ENCODE assay signal across 8 cellular contexts in genomic region chr2:235746257-235746934, GRCh38.
DNase-seq lines count a peak whose midpoint lies in the region; ATAC-seq and TF ChIP-seq lines count a peak whose summit lies in the region.

No MANE protein-coding gene starts in this region.

- H3K36me3 ChIP-seq in Peyer's patch (peaks cover 0 to 56% (median 0%) of the 10 kb centered on the region in 3 donors), heart left ventricle (peaks cover 0 to 36% (median 18%) of the 10 kb centered on the region in 9 donors), prostate gland (no peaks in the 10 kb centered on the region)

- TF ChIP-seq CTCF in GM13976 (IDR thresholded peaks at IDR 0.05; ENCODE audit: borderline replicate concordance, control extremely low read depth, extremely low read depth, insufficient read depth, missing control alignments) (peak; percentile 76), Peyer's patch (IDR thresholded peaks at IDR 0.05) (peak in 5 of 6 experiments; percentile 54 to 92 (median 84)), heart left ventricle (IDR thresholded peaks at IDR 0.05) (peak; percentile 65 to 84 (median 73)), prostate gland (IDR thresholded peaks at IDR 0.05) (peak; percentile 58 to 80 (median 70))

- DNase-seq in AG08396 (ENCODE audit: low spot score) (peak; percentile 89), GM13976 (ENCODE audit: low spot score) (peak; percentile 82), KBM-7 (peak; percentile 78), Peyer's patch (peak in 1 of 3 donors; percentile 81), heart left ventricle (peak in 3 of 5 donors; percentile 52 to 67 (median 55)), prostate gland (ENCODE audit: low spot score) (peak; percentile 69)
- DNase-seq in activated naive CD8-positive, alpha-beta T cell treated with anti-CD3 and anti-CD28 coated beads, Interleukin-2, amount 10 ng/mL, durations not matched to agents 7 days and 5 days: peak; percentile 38

- H3K27ac ChIP-seq in Peyer's patch (no peak overlapping the region), heart left ventricle (no peak overlapping the region), prostate gland (no peak overlapping the region)

- H3K9me3 ChIP-seq in Peyer's patch (no peaks in the 10 kb centered on the region), heart left ventricle (no peaks in the 10 kb centered on the region), prostate gland (no peaks in the 10 kb centered on the region)

- H3K27ac Mint-ChIP-seq in activated naive CD8-positive, alpha-beta T cell treated with anti-CD3 and anti-CD28 coated beads, Interleukin-2, amount 10 ng/mL, durations not matched to agents 7 days and 5 days: no peak overlapping the region

- H3K27me3 Mint-ChIP-seq in activated naive CD8-positive, alpha-beta T cell treated with anti-CD3 and anti-CD28 coated beads, Interleukin-2, amount 10 ng/mL, durations not matched to agents 7 days and 5 days: peaks cover 5% of the 10 kb centered on the region

- 28 to 53% (median 39%) methylated on average over 6 to 12 of the region's 12 CpGs for WGBS in heart left ventricle, 4 donors
- 52% methylated on average over 10 of the region's 12 CpGs for WGBS in prostate gland

- no peaks in the 10 kb centered on the region for H3K9me3 Mint-ChIP-seq in activated naive CD8-positive, alpha-beta T cell treated with anti-CD3 and anti-CD28 coated beads, Interleukin-2, amount 10 ng/mL, durations not matched to agents 7 days and 5 days

- H3K27me3 ChIP-seq in Peyer's patch (no peaks in the 10 kb centered on the region), heart left ventricle (no peaks in the 10 kb centered on the region), prostate gland (replicated peaks; ENCODE audit: insufficient read depth) (no peaks in the 10 kb centered on the region)

- no peak overlapping the region for H3K4me3 Mint-ChIP-seq in activated naive CD8-positive, alpha-beta T cell treated with anti-CD3 and anti-CD28 coated beads, Interleukin-2, amount 10 ng/mL, durations not matched to agents 7 days and 5 days

- H3K4me1 Mint-ChIP-seq in activated naive CD8-positive, alpha-beta T cell treated with anti-CD3 and anti-CD28 coated beads, Interleukin-2, amount 10 ng/mL, durations not matched to agents 7 days and 5 days: no peaks in the 10 kb centered on the region

- no peaks in the 10 kb centered on the region for H3K36me3 Mint-ChIP-seq in activated naive CD8-positive, alpha-beta T cell treated with anti-CD3 and anti-CD28 coated beads, Interleukin-2, amount 10 ng/mL, durations not matched to agents 7 days and 5 days

- in situ Hi-C loops in GM13976 (cut with MboI; ENCODE audit: low sequenced_read_pairs, unreplicated experiment) (loop anchor here (25.0 kb wide), 1 partner anchor 609 kb away; no protein-coding TSS in a partner anchor), KBM-7 (cut with MboI; ENCODE audit: low pct_unique_long_range_greater_than_20kb, low sequenced_read_pairs) (loop anchor here (25.0 kb wide), 2 partner anchors 134 to 609 kb away; no protein-coding TSS in a partner anchor)

- no peak for TF ChIP-seq POLR2A in Peyer's patch (IDR thresholded peaks at IDR 0.05)
- no peak for TF ChIP-seq POLR2A in heart left ventricle (IDR thresholded peaks at IDR 0.05)
- TF ChIP-seq POLR2A in prostate gland (IDR thresholded peaks at IDR 0.05): no peak

- H3K4me3 ChIP-seq in Peyer's patch: no peak overlapping the region
- no peak overlapping the region for H3K4me3 ChIP-seq in heart left ventricle
- no peak overlapping the region for H3K4me3 ChIP-seq in prostate gland

- H3K4me1 ChIP-seq in Peyer's patch: peaks cover 0 to 14% (median 0%) of the 10 kb centered on the region in 4 donors
- peaks cover 0 to 10% (median 1%) of the 10 kb centered on the region in 12 donors for H3K4me1 ChIP-seq in heart left ventricle
- no peaks in the 10 kb centered on the region for H3K4me1 ChIP-seq in prostate gland (replicated peaks)

- POLR2A ChIA-PET in activated naive CD8-positive, alpha-beta T cell treated with anti-CD3 and anti-CD28 coated beads, Interleukin-2, amount 10 ng/mL, durations not matched to agents 7 days and 5 days (lab: Charles Lee): interaction anchor here (0.6 kb wide), 2 partner anchors 108 to 223 kb away, joined by 3 to 5 read pairs; no protein-coding TSS in a partner anchor

- intact Hi-C loops in heart left ventricle (cut with DNase I): loop anchor here (1.0 to 10.0 kb wide), 14 partner anchors 69 to 1202 kb away; partner anchors contain the start of gene AGAP1 (in 1 of the 10)
- intact Hi-C loops in prostate gland (cut with DNase I): loop anchor here (2.0 kb wide), 2 partner anchors 152 to 610 kb away; no protein-coding TSS in a partner anchor

- peak; percentile 78 for ATAC-seq in activated naive CD8-positive, alpha-beta T cell treated with anti-CD3 and anti-CD28 coated beads, Interleukin-2, amount 10 ng/mL, durations not matched to agents 7 days and 5 days (ENCODE audit: low read depth)
- ATAC-seq in heart left ventricle (peak; percentile 74 to 93 (median 88)), HG02610 (IDR thresholded peaks at IDR 0.05; ENCODE audit: unreplicated experiment) (no peak)
